ENCODE assay signal across 14 cellular contexts in genomic region chr1:10687782-10688408, GRCh38.
DNase-seq lines count a peak whose midpoint lies in the region; TF ChIP-seq lines count a peak whose summit lies in the region.
"Had no signal": no experiment of that assay in that cellular context is flagged by ENCODE, and none has a peak within 500 bp of the region (broad histone marks: within the 10 kb centered on the region; RNA-seq: fewer than 3 reads in every experiment).

No MANE protein-coding gene starts in this region.

- 95% methylated on average over 13 of the region's 15 CpGs for WGBS in mammary epithelial cell (ENCODE audit: low coverage, missing lambda C conversion rate)
- WGBS in esophagus muscularis mucosa: 58% methylated on average over 8 of the region's 15 CpGs

- TF ChIP-seq CTCF in MCF 10A (IDR thresholded peaks at IDR 0.05; ENCODE audit: unreplicated experiment): no peak
- TF ChIP-seq CTCF in mammary epithelial cell (conservative IDR thresholded peaks at IDR 0.05 in 1 of 2, IDR thresholded peaks at IDR 0.05 in 1 of 2; ENCODE audit: extremely low read depth in 1 of 2, insufficient read depth in 1 of 2, low read depth in 1 of 2, low read length in 2 of 2): no peak
- no peak for TF ChIP-seq CTCF in esophagus muscularis mucosa (IDR thresholded peaks at IDR 0.05)
- TF ChIP-seq CTCF in nephron (IDR thresholded peaks at IDR 0.05; ENCODE audit: unreplicated experiment in 3 of 3): no peak
- TF ChIP-seq CTCF in uterus (IDR thresholded peaks at IDR 0.05): no peak

- H3K27ac Mint-ChIP-seq in MCF 10A (ENCODE audit: low read depth, unreplicated experiment): no peak overlapping the region
- H3K27ac Mint-ChIP-seq in nephron: peak overlapping the region; percentile 11 to 98 (median 92)
- no peak overlapping the region for H3K27ac Mint-ChIP-seq in activated CD4-positive, alpha-beta T cell treated with anti-CD3 and anti-CD28 coated beads, Interleukin-2, amount 10 ng/mL, durations not matched to agents 7 days and 5 days
- H3K27ac Mint-ChIP-seq: stimulated activated naive CD8-positive, alpha-beta T cell treated with anti-CD3 and anti-CD28 coated beads, Interleukin-15, Interleukin-2, amounts not matched to agents 100 ng/mL and 50 ng/mL, for 24 hours had no signal

- H3K4me1 Mint-ChIP-seq in MCF 10A (ENCODE audit: insufficient read depth, unreplicated experiment) (peaks cover 12% of the 10 kb centered on the region), nephron (peaks cover 75% of the 10 kb centered on the region)
- peaks cover 15% of the 10 kb centered on the region for H3K4me1 Mint-ChIP-seq in activated CD4-positive, alpha-beta T cell treated with anti-CD3 and anti-CD28 coated beads, Interleukin-2, amount 10 ng/mL, durations not matched to agents 7 days and 5 days

- H3K79me2 ChIP-seq in mammary epithelial cell (ENCODE audit: insufficient read depth, low read length): peaks cover 22% of the 10 kb centered on the region

- no peaks in the 10 kb centered on the region for H3K36me3 ChIP-seq in mammary epithelial cell (ENCODE audit: insufficient read depth, low read length)
- H3K36me3 ChIP-seq in esophagus muscularis mucosa: no peaks in the 10 kb centered on the region
- H3K36me3 ChIP-seq in uterus: no peaks in the 10 kb centered on the region
- H3K36me3 ChIP-seq: SJSA1 had no signal

- H4K20me1 ChIP-seq in mammary epithelial cell (ENCODE audit: insufficient read depth, low read length): no peaks in the 10 kb centered on the region

- in situ Hi-C loops in mammary epithelial cell (cut with MboI; ENCODE audit: low sequenced_read_pairs in 2 of 2): loop anchor here in 1 of 2 donors (25.0 kb wide), 1 partner anchor 174 kb away; no protein-coding TSS in a partner anchor

- no TSS peak for BruUV-seq in MCF 10A (replicated peaks; lab: Mats Ljungman, UMichigan)
- BruUV-seq in mammary epithelial cell (replicated peaks; lab: Mats Ljungman, UMichigan): no TSS peak

- H3K36me3 Mint-ChIP-seq in MCF 10A (ENCODE audit: insufficient read depth, unreplicated experiment) (no peaks in the 10 kb centered on the region), nephron (ENCODE audit: low read depth) (no peaks in the 10 kb centered on the region)
- H3K36me3 Mint-ChIP-seq in activated CD4-positive, alpha-beta T cell treated with anti-CD3 and anti-CD28 coated beads, Interleukin-2, amount 10 ng/mL, durations not matched to agents 7 days and 5 days (ENCODE audit: low read depth): no peaks in the 10 kb centered on the region
- H3K36me3 Mint-ChIP-seq: immature natural killer cell had no signal

- H3K4me3 Mint-ChIP-seq in MCF 10A (ENCODE audit: unreplicated experiment): no peak overlapping the region
- H3K4me3 Mint-ChIP-seq in nephron: peak overlapping the region; percentile 34 to 51 (median 36)
- no peak overlapping the region for H3K4me3 Mint-ChIP-seq in activated CD4-positive, alpha-beta T cell treated with anti-CD3 and anti-CD28 coated beads, Interleukin-2, amount 10 ng/mL, durations not matched to agents 7 days and 5 days
- H3K4me3 Mint-ChIP-seq: immature natural killer cell; stimulated activated naive CD8-positive, alpha-beta T cell treated with anti-CD3 and anti-CD28 coated beads, Interleukin-15, Interleukin-2, amounts not matched to agents 100 ng/mL and 50 ng/mL, for 24 hours had no signal

- H3K4me1 ChIP-seq in mammary epithelial cell (ENCODE audit: insufficient read depth, low read length) (peaks cover 12% of the 10 kb centered on the region), esophagus muscularis mucosa (peaks cover 98 to 100% (median 100%) of the 10 kb centered on the region in 4 donors), uterus (no peaks in the 10 kb centered on the region)
- H3K4me1 ChIP-seq: SJSA1 had no signal

- peak; percentile 5 for DNase-seq in MCF 10A (ENCODE audit: unreplicated experiment)
- DNase-seq in mammary epithelial cell: no peak
- DNase-seq in esophagus muscularis mucosa (ENCODE audit: extremely low spot score): no peak
- DNase-seq in uterus: no peak
- no peak for DNase-seq in stimulated activated naive CD4-positive, alpha-beta T cell treated with Interleukin-2 at 50 U/mL for 16 hours (lab: John Stamatoyannopoulos, UW)
- DNase-seq in NCI-H526 treated with DMSO at 0.1 percent for 48 hours (lab: John Stamatoyannopoulos, UW): no peak
- DNase-seq in activated CD4-positive, alpha-beta T cell treated with anti-CD3 and anti-CD28 coated beads, Interleukin-2, amount 10 ng/mL, durations not matched to agents 7 days and 5 days: no peak
- DNase-seq: ACHN, immature natural killer cell, NCI-H748 treated with DMSO at 0.1 percent for 48 hours had no signal

- POLR2A ChIA-PET in MCF 10A (lab: Yijun Ruan, JAX): no interaction called here
- POLR2A ChIA-PET in activated CD4-positive, alpha-beta T cell treated with anti-CD3 and anti-CD28 coated beads, Interleukin-2, amount 10 ng/mL, durations not matched to agents 7 days and 5 days (lab: Charles Lee): interaction anchor here (0.6 kb wide), 1 partner anchor 9 kb away, joined by 3 read pairs; no protein-coding TSS in a partner anchor

- H3K9me3 ChIP-seq in mammary epithelial cell (replicated peaks; ENCODE audit: insufficient read depth, low read length) (no peaks in the 10 kb centered on the region), esophagus muscularis mucosa (no peaks in the 10 kb centered on the region), uterus (no peaks in the 10 kb centered on the region)
- H3K9me3 ChIP-seq: SJSA1 had no signal

- no peak overlapping the region for H2AFZ ChIP-seq in mammary epithelial cell (ENCODE audit: low read depth, low read length)

- TF ChIP-seq POLR2A in esophagus muscularis mucosa (IDR thresholded peaks at IDR 0.05; ENCODE audit: low read depth) (no peak), uterus (IDR thresholded peaks at IDR 0.05) (no peak)

- intact Hi-C loops in MCF 10A (cut with micrococcal nuclease) (no loop called here), mammary epithelial cell (cut with micrococcal nuclease) (no loop called here), esophagus muscularis mucosa (cut with DNase I) (no loop called here), uterus (cut with DNase I; ENCODE audit: low total_unique reads) (no loop called here)

- dilution Hi-C loops in mammary epithelial cell (cut with HindIII; ENCODE audit: low sequenced_read_pairs): no loop called here

- H3K4me3 ChIP-seq in mammary epithelial cell (replicated peaks in 1 of 3; ENCODE audit: insufficient read depth in 1 of 3, low read depth in 2 of 3, low read length in 3 of 3): no peak overlapping the region
- no peak overlapping the region for H3K4me3 ChIP-seq in esophagus muscularis mucosa
- no peak overlapping the region for H3K4me3 ChIP-seq in uterus
- H3K4me3 ChIP-seq: SJSA1 had no signal

- CTCF ChIA-PET in MCF 10A (lab: Yijun Ruan, JAX) (no interaction called here), mammary epithelial cell (lab: Charles Lee; ENCODE audit: low non-redundant PET) (no interaction called here)
- CTCF ChIA-PET in activated CD4-positive, alpha-beta T cell treated with anti-CD3 and anti-CD28 coated beads, Interleukin-2, amount 10 ng/mL, durations not matched to agents 7 days and 5 days (lab: Charles Lee): no interaction called here

- no peak for TF ChIP-seq EP300 in esophagus muscularis mucosa (IDR thresholded peaks at IDR 0.05)

- H3K27ac ChIP-seq in mammary epithelial cell (ENCODE audit: insufficient read depth, low read depth, low read length) (no peak overlapping the region), esophagus muscularis mucosa (replicated peaks in 1 of 4) (peak overlapping the region; percentile 79 to 96 (median 90)), uterus (peak overlapping the region; percentile 40 to 50)
- H3K27ac ChIP-seq: epithelial cell of prostate, SJSA1 had no signal

- no peaks in the 10 kb centered on the region for H3K9me3 Mint-ChIP-seq in MCF 10A (ENCODE audit: unreplicated experiment)
- no peaks in the 10 kb centered on the region for H3K9me3 Mint-ChIP-seq in nephron
- H3K9me3 Mint-ChIP-seq in activated CD4-positive, alpha-beta T cell treated with anti-CD3 and anti-CD28 coated beads, Interleukin-2, amount 10 ng/mL, durations not matched to agents 7 days and 5 days: no peaks in the 10 kb centered on the region
- H3K9me3 Mint-ChIP-seq: immature natural killer cell; stimulated activated naive CD8-positive, alpha-beta T cell treated with anti-CD3 and anti-CD28 coated beads, Interleukin-15, Interleukin-2, amounts not matched to agents 100 ng/mL and 50 ng/mL, for 24 hours had no signal

- no peaks in the 10 kb centered on the region for H3K27me3 ChIP-seq in mammary epithelial cell (ENCODE audit: insufficient read depth, low read length)
- no peaks in the 10 kb centered on the region for H3K27me3 ChIP-seq in esophagus muscularis mucosa
- H3K27me3 ChIP-seq in uterus: no peaks in the 10 kb centered on the region

- H3K9ac ChIP-seq in mammary epithelial cell (ENCODE audit: insufficient read depth, low read length): no peak overlapping the region

- H3K4me2 ChIP-seq in mammary epithelial cell (ENCODE audit: insufficient read depth, low read depth, low read length): no peak overlapping the region

- H3K27me3 Mint-ChIP-seq in MCF 10A (ENCODE audit: insufficient read depth, unreplicated experiment) (no peaks in the 10 kb centered on the region), nephron (ENCODE audit: low read depth) (peaks cover 57% of the 10 kb centered on the region)
- no peaks in the 10 kb centered on the region for H3K27me3 Mint-ChIP-seq in activated CD4-positive, alpha-beta T cell treated with anti-CD3 and anti-CD28 coated beads, Interleukin-2, amount 10 ng/mL, durations not matched to agents 7 days and 5 days
- H3K27me3 Mint-ChIP-seq: stimulated activated naive CD8-positive, alpha-beta T cell treated with anti-CD3 and anti-CD28 coated beads, Interleukin-15, Interleukin-2, amounts not matched to agents 100 ng/mL and 50 ng/mL, for 24 hours had no signal

Comparison
In these comparisons a context has a peak if more than half of its experiments do, and no peak if none do; other contexts are left out.
1. H3K27ac Mint-ChIP-seq: peak in nephron (3 of 3); none in MCF 10A (single experiment) and activated CD4-positive, alpha-beta T cell treated with anti-CD3 and anti-CD28 coated beads, Interleukin-2, amount 10 ng/mL, durations not matched to agents 7 days and 5 days (single experiment).
2. H3K4me3 Mint-ChIP-seq: peak in nephron (3 of 3); none in MCF 10A (single experiment) and activated CD4-positive, alpha-beta T cell treated with anti-CD3 and anti-CD28 coated beads, Interleukin-2, amount 10 ng/mL, durations not matched to agents 7 days and 5 days (single experiment).